17 cellular contexts compared by ENCODE assay signal in the genomic region with DNA sequence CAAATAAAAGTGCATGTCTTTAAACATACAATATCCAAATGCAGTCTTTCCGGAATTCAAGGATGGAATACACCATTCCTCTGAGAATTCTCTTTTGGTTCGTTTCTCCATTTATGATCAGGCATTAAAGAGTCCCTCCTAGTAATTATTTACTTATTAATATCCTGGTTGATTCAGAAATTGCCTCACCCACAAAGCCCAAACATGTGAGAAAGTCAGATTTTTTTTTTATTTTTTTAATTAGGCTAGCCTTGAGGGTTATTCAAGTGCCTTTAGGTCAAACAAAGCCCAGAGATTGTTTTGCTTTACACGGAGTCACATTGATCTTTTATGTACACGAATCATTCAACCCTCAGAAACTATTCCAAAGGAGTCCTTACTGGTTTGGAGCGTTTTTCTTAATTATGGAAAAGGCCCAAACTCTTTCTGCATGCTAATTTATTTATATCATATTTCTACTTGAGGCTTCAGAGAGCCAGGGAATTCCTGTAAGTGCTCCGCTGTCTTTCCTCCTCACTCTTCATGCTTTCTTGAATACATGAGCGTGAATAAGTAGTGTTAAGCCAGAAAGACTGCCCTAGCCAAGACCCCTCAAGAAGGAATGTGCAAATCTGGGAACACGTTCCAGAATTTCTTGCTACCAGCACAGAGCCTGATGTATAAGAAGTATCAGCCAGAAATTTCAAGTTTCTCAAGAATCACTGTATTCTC. TPM values are rescaled to one million over a fixed set of nuclear protein-coding genes. Genes with fewer than 3 reads are reported as not detected.
DNase-seq lines count a peak whose midpoint lies in the region; ATAC-seq and TF ChIP-seq lines count a peak whose summit lies in the region.
"Had no signal": no experiment of that assay in that cellular context is flagged by ENCODE, and none has a peak within 500 bp of the region (broad histone marks: within the 10 kb centered on the region; RNA-seq: fewer than 3 reads in every experiment).

No MANE protein-coding gene starts in this region.

- peaks cover 43% of the 10 kb centered on the region for H3K36me3 Mint-ChIP-seq in Calu3 (ENCODE audit: insufficient read depth, unreplicated experiment)
- H3K36me3 Mint-ChIP-seq in natural killer cell treated with Interleukin-12 subunit alpha and Interleukin-12 subunit beta and Interleukin-15 and Interleukin-18, amount 100 ng/mL, for 72 hours: peaks cover 9% of the 10 kb centered on the region
- H3K36me3 Mint-ChIP-seq: CD4-positive, CD25-positive, alpha-beta regulatory T cell had no signal

- H3K27me3 Mint-ChIP-seq in Calu3 (ENCODE audit: unreplicated experiment): no peaks in the 10 kb centered on the region
- no peaks in the 10 kb centered on the region for H3K27me3 Mint-ChIP-seq in natural killer cell treated with Interleukin-12 subunit alpha and Interleukin-12 subunit beta and Interleukin-15 and Interleukin-18, amount 100 ng/mL, for 72 hours
- H3K27me3 Mint-ChIP-seq: CD4-positive, CD25-positive, alpha-beta regulatory T cell had no signal

- peaks cover 6% of the 10 kb centered on the region for H3K9me3 Mint-ChIP-seq in Calu3 (ENCODE audit: low read depth, unreplicated experiment)
- H3K9me3 Mint-ChIP-seq in natural killer cell treated with Interleukin-12 subunit alpha and Interleukin-12 subunit beta and Interleukin-15 and Interleukin-18, amount 100 ng/mL, for 72 hours: peaks cover 25% of the 10 kb centered on the region

- H3K27ac Mint-ChIP-seq in Calu3 (ENCODE audit: unreplicated experiment): peak overlapping the region; percentile 88
- no peak overlapping the region for H3K27ac Mint-ChIP-seq in natural killer cell treated with Interleukin-12 subunit alpha and Interleukin-12 subunit beta and Interleukin-15 and Interleukin-18, amount 100 ng/mL, for 72 hours
- H3K27ac Mint-ChIP-seq: CD4-positive, CD25-positive, alpha-beta regulatory T cell had no signal

- BruUV-seq in Calu3 (replicated peaks; lab: Mats Ljungman, UMichigan): TSS peak; percentile 55

- CTCF ChIA-PET in Calu3 (lab: Charles Lee): interaction anchor here (0.6 to 1.7 kb wide), 5 partner anchors 10 to 228 kb away, joined by 3 to 4 read pairs (median 4); no protein-coding TSS in a partner anchor

- H3K9ac ChIP-seq in duodenal mucosa (ENCODE audit: low read depth in 1 of 2, low read length in 2 of 2): peak overlapping the region; percentile 4 to 33

- peaks cover 80% of the 10 kb centered on the region for H3K4me1 Mint-ChIP-seq in Calu3 (ENCODE audit: low read depth, unreplicated experiment)
- H3K4me1 Mint-ChIP-seq in natural killer cell treated with Interleukin-12 subunit alpha and Interleukin-12 subunit beta and Interleukin-15 and Interleukin-18, amount 100 ng/mL, for 72 hours (ENCODE audit: low read depth in 2 of 2): no peaks in the 10 kb centered on the region
- H3K4me1 Mint-ChIP-seq: CD4-positive, CD25-positive, alpha-beta regulatory T cell had no signal

- H3K27me3 ChIP-seq in duodenal mucosa (ENCODE audit: control insufficient read depth in 1 of 2, insufficient read depth in 2 of 2, low read length in 2 of 2) (no peaks in the 10 kb centered on the region), lower lobe of right lung (ENCODE audit: low read depth) (no peaks in the 10 kb centered on the region), thyroid gland (no peaks in the 10 kb centered on the region), sigmoid colon (no peaks in the 10 kb centered on the region)

- H3K9me3 ChIP-seq in duodenal mucosa (ENCODE audit: control insufficient read depth in 1 of 2, low read length in 2 of 2) (no peaks in the 10 kb centered on the region), lower lobe of right lung (no peaks in the 10 kb centered on the region), thyroid gland (no peaks in the 10 kb centered on the region), sigmoid colon (no peaks in the 10 kb centered on the region)

- DNase-seq in Calu3 (no peak), lower lobe of right lung (no peak), thyroid gland (peak; percentile 9 to 17), sigmoid colon (no peak)
- no peak for DNase-seq in activated T-cell treated with anti-CD3 and anti-CD28 coated beads, Interleukin-2, amount 50 U/mL, for 1 hour
- DNase-seq in natural killer cell treated with Interleukin-12 subunit alpha and Interleukin-12 subunit beta and Interleukin-15 and Interleukin-18, amount 100 ng/mL, for 72 hours (ENCODE audit: low spot score): no peak
- DNase-seq: CD4-positive, CD25-positive, alpha-beta regulatory T cell; MV-4-11; NCI-H1417 treated with DMSO at 0.1 percent for 48 hours; NCI-H2029 treated with DMSO at 0.1 percent for 48 hours; NCI-H2227 treated with DMSO at 0.1 percent for 48 hours; NCI-H526; NK-92 treated with Interleukin-12 subunit alpha and Interleukin-12 subunit beta, amount 100 ng/mL, for 24 hours; OCI-M1 had no signal

- TF ChIP-seq EP300 in sigmoid colon (IDR thresholded peaks at IDR 0.05): no peak

- H3K4me3 ChIP-seq in duodenal mucosa (ENCODE audit: low read depth in 1 of 2, low read length in 2 of 2): peak overlapping the region in 1 of 2 donors; percentile 36
- no peak overlapping the region for H3K4me3 ChIP-seq in lower lobe of right lung
- H3K4me3 ChIP-seq in thyroid gland (replicated peaks in 1 of 3): no peak overlapping the region
- no peak overlapping the region for H3K4me3 ChIP-seq in sigmoid colon

- TF ChIP-seq CTCF in Calu3 (IDR thresholded peaks at IDR 0.05; ENCODE audit: unreplicated experiment) (no peak), lower lobe of right lung (IDR thresholded peaks at IDR 0.05) (no peak), thyroid gland (IDR thresholded peaks at IDR 0.05) (no peak), sigmoid colon (IDR thresholded peaks at IDR 0.05) (no peak)

- peak; percentile 22 to 41 for ATAC-seq in lower lobe of right lung
- no peak for ATAC-seq in natural killer cell treated with Interleukin-12 subunit alpha and Interleukin-12 subunit beta and Interleukin-15 and Interleukin-18, amount 100 ng/mL, for 72 hours

- H3K4me3 Mint-ChIP-seq in Calu3 (ENCODE audit: low read depth, unreplicated experiment): peak overlapping the region; percentile 62
- H3K4me3 Mint-ChIP-seq in natural killer cell treated with Interleukin-12 subunit alpha and Interleukin-12 subunit beta and Interleukin-15 and Interleukin-18, amount 100 ng/mL, for 72 hours: no peak overlapping the region
- H3K4me3 Mint-ChIP-seq: CD4-positive, CD25-positive, alpha-beta regulatory T cell had no signal

- WGBS in thyroid gland, 2 donors: 36 to 38% methylated on average over 8 of the region's 8 CpGs
- WGBS in sigmoid colon, 2 donors: 28 to 65% methylated on average over 8 of the region's 8 CpGs

- H3K4me1 ChIP-seq in duodenal mucosa (ENCODE audit: control insufficient read depth in 1 of 2, insufficient read depth in 2 of 2, low read length in 2 of 2) (peaks cover 41 to 57% of the 10 kb centered on the region in 2 donors), lower lobe of right lung (peaks cover 12% of the 10 kb centered on the region), thyroid gland (peaks cover 18 to 22% of the 10 kb centered on the region in 2 donors), sigmoid colon (no peaks in the 10 kb centered on the region)

- intact Hi-C loops in Calu3 (cut with micrococcal nuclease; ENCODE audit: unreplicated experiment): loop anchor here (5.0 kb wide), 1 partner anchor 517 kb away; no protein-coding TSS in a partner anchor
- intact Hi-C loops in lower lobe of right lung (cut with DNase I): no loop called here
- intact Hi-C loops in thyroid gland (cut with DNase I): no loop called here
- intact Hi-C loops in sigmoid colon (cut with DNase I): no loop called here

- TF ChIP-seq POLR2A in thyroid gland (IDR thresholded peaks at IDR 0.05) (no peak), sigmoid colon (IDR thresholded peaks at IDR 0.05) (no peak)

- H3K36me3 ChIP-seq in duodenal mucosa (ENCODE audit: control insufficient read depth in 1 of 2, insufficient read depth in 2 of 2, low read length in 2 of 2): no peaks in the 10 kb centered on the region
- H3K36me3 ChIP-seq in lower lobe of right lung: no peaks in the 10 kb centered on the region
- no peaks in the 10 kb centered on the region for H3K36me3 ChIP-seq in thyroid gland
- H3K36me3 ChIP-seq in sigmoid colon: no peaks in the 10 kb centered on the region

- H3K27ac ChIP-seq in duodenal mucosa (ENCODE audit: low read depth, low read length): peak overlapping the region; percentile 45
- no peak overlapping the region for H3K27ac ChIP-seq in lower lobe of right lung
- peak overlapping the region; percentile 39 to 64 (median 53) for H3K27ac ChIP-seq in thyroid gland
- no peak overlapping the region for H3K27ac ChIP-seq in sigmoid colon

RNA-seq across cellular contexts. Expression of gene TSPAN8, which starts 6.5 kb away (rescaled TPM):
- total RNA-seq in Calu3 (2022) (289 and 384 TPM in 2 replicates), lower lobe of right lung (15.3 TPM), thyroid gland (1 to 10 TPM; 3.7 to 9.6 (median 8.0) TPM), sigmoid colon (1 to 10 TPM; 1.3 to 5.0 (median 3.5) TPM)
- not detected for total RNA-seq in natural killer cell treated with Interleukin-12 subunit alpha and Interleukin-12 subunit beta and Interleukin-15 and Interleukin-18, amount 100 ng/mL, for 72 hours
- polyA plus RNA-seq in sigmoid colon: 1,000 to 10,000 TPM in 1 of 3 donors, 100 to 1,000 TPM in 2; 590 to 1,609 (median 808) TPM
- total RNA-seq: CD4-positive, CD25-positive, alpha-beta regulatory T cell; Daoy; HT1080 had no signal
- polyA plus RNA-seq: CD4-positive, CD25-positive, alpha-beta regulatory T cell had no signal

Comparison
In these comparisons a context has a peak if more than half of its experiments do, and no peak if none do; other contexts are left out.
1. DNase-seq: peak in thyroid gland (2 of 2); none in Calu3 (single experiment), lower lobe of right lung (single experiment), activated T-cell treated with anti-CD3 and anti-CD28 coated beads, Interleukin-2, amount 50 U/mL, for 1 hour (single experiment), natural killer cell treated with Interleukin-12 subunit alpha and Interleukin-12 subunit beta and Interleukin-15 and Interleukin-18, amount 100 ng/mL, for 72 hours (single experiment) and sigmoid colon (single experiment).
2. H3K27ac ChIP-seq: peak in duodenal mucosa (single experiment) and thyroid gland (3 of 3); none in lower lobe of right lung (single experiment) and sigmoid colon (0 of 4).
3. ATAC-seq: peak in lower lobe of right lung (2 of 2); none in natural killer cell treated with Interleukin-12 subunit alpha and Interleukin-12 subunit beta and Interleukin-15 and Interleukin-18, amount 100 ng/mL, for 72 hours (0 of 2).
4. RNA of gene TSPAN8, which starts 6.5 kb away (total RNA-seq): 289 to 384 TPM in Calu3; 15.3 TPM in lower lobe of right lung (single experiment), 3.7 to 9.6 TPM in thyroid gland, 1.3 to 5.0 TPM in sigmoid colon and not detected in natural killer cell treated with Interleukin-12 subunit alpha and Interleukin-12 subunit beta and Interleukin-15 and Interleukin-18, amount 100 ng/mL, for 72 hours; every median in the first group is over 10 times any median in the second.